ENCODE assay signal across 1 cellular context in genomic region chr1:182600745-182601415, GRCh38.
A peak's percentile ranks its signal among the peaks of the same experiment; 100 is the strongest.
TF ChIP-seq lines count a peak whose summit lies in the region.

No MANE protein-coding gene starts in this region.

TF ChIP-seq in K562, 482 proteins besides CTCF, POLR2A, EP300 and RAD21 (continued from another document):
- TF ChIP-seq ZNF143 (CRISPR knock-in tag; IDR thresholded peaks at IDR 0.05) (no peak), ZBTB8A (IDR thresholded peaks at IDR 0.05; ENCODE audit: partially characterized antibody) (no peak), SNAPC5 (CRISPR knock-in tag; IDR thresholded peaks at IDR 0.05) (no peak), HNRNPH1 (optimal IDR thresholded peaks at IDR 0.05; ENCODE audit: low read depth, low read length) (no peak), TFE3 (CRISPR knock-in tag; IDR thresholded peaks at IDR 0.05) (no peak), NR1H2 (CRISPR knock-in tag; IDR thresholded peaks at IDR 0.05) (no peak), HMGN3 (IDR thresholded peaks at IDR 0.05; ENCODE audit: borderline replicate concordance, extremely low read depth, insufficient read length, low read depth, low read length) (no peak), ZNF217 (CRISPR knock-in tag; IDR thresholded peaks at IDR 0.05) (no peak), TFAM (CRISPR knock-in tag; conservative IDR thresholded peaks at IDR 0.05) (no peak), AFF4 (CRISPR knock-in tag; IDR thresholded peaks at IDR 0.05) (no peak), MBD1 (CRISPR knock-in tag; IDR thresholded peaks at IDR 0.05) (no peak), CCAR2 (IDR thresholded peaks at IDR 0.05; ENCODE audit: low read depth, low read length) (no peak), ZNF324 (CRISPR knock-in tag; IDR thresholded peaks at IDR 0.05) (0 out of 2 replicates have a peak, but pooled peaks have one; percentile 19), MCM2 (IDR thresholded peaks at IDR 0.05; ENCODE audit: low read depth) (no peak), ZNF24 (IDR thresholded peaks at IDR 0.05) (no peak), ZNF239 (CRISPR knock-in tag; IDR thresholded peaks at IDR 0.05) (peak; percentile 43; the same call in 1 of the 2 replicates), ZNF277 (CRISPR knock-in tag; IDR thresholded peaks at IDR 0.05; ENCODE audit: borderline replicate concordance) (no peak), NEUROD1 (IDR thresholded peaks at IDR 0.05; ENCODE audit: borderline replicate concordance, low read depth, low read length, partially characterized antibody) (no peak), ZNF699 (CRISPR knock-in tag; IDR thresholded peaks at IDR 0.05; ENCODE audit: insufficient replicate concordance) (no peak), NFXL1 (CRISPR knock-in tag; IDR thresholded peaks at IDR 0.05) (no peak), TBL1XR1 (IDR thresholded peaks at IDR 0.05; ENCODE audit: low read length in 2 of 2) (no peak), FOXP4 (CRISPR knock-in tag; IDR thresholded peaks at IDR 0.05; ENCODE audit: borderline replicate concordance) (no peak), NCOA1 (IDR thresholded peaks at IDR 0.05; ENCODE audit: low read depth) (no peak), HCFC1 (IDR thresholded peaks at IDR 0.05; ENCODE audit: low read depth, low read length) (no peak), SP2 (IDR thresholded peaks at IDR 0.05; ENCODE audit: extremely low read depth, low read depth, low read length, poor library complexity, severe bottlenecking) (no peak), FOXK1 (CRISPR knock-in tag; IDR thresholded peaks at IDR 0.05; ENCODE audit: borderline replicate concordance) (no peak), MCM7 (IDR thresholded peaks at IDR 0.05) (no peak), SREBF1 (IDR thresholded peaks at IDR 0.05; ENCODE audit: borderline replicate concordance, low read depth, low read length) (no peak), PTTG1 (tag; IDR thresholded peaks at IDR 0.05; ENCODE audit: low read depth) (no peak), ZNF354B (CRISPR knock-in tag; IDR thresholded peaks at IDR 0.05) (0 out of 2 replicates have a peak, but pooled peaks have one; percentile 21), ATF3 (IDR thresholded peaks at IDR 0.05) (no peak), ATF3 (CRISPR knock-in tag; conservative IDR thresholded peaks at IDR 0.05) (0 out of 2 replicates have a peak, but pooled peaks have one; percentile 17), CEBPZ (IDR thresholded peaks at IDR 0.05; ENCODE audit: borderline replicate concordance, low read depth, low read length) (no peak), ZNF124 (CRISPR knock-in tag; IDR thresholded peaks at IDR 0.05) (no peak)
